ENCODE assay signal across 16 cellular contexts in genomic region chr7:74236284-74236683, GRCh38.
"Had no signal": no experiment of that assay in that cellular context is flagged by ENCODE, and none has a peak within 500 bp of the region (broad histone marks: within the 10 kb centered on the region; RNA-seq: fewer than 3 reads in every experiment).

No MANE protein-coding gene starts in this region.

- H3K4me3 Mint-ChIP-seq: activated B cell treated with CpG ODN at 0.5 μM for 24 hours, naive B cell, T-helper 17 cell had no signal

- DNase-seq: activated B cell treated with CpG ODN at 0.5 μM for 24 hours; activated gamma-delta T cell; activated T-cell treated with anti-CD3 and anti-CD28 coated beads for 4 hours; effector CD8-positive, alpha-beta T cell; hippocampal formation; kidney glomerular epithelial cell; lower lobe of right lung; midbrain; naive B cell; stimulated activated CD4-positive, alpha-beta T cell treated with anti-CD3 and anti-CD28 coated beads, Interleukin-4, amount 100 ng/mL, for 24 hours; T-helper 17 cell; tibial artery had no signal

- FAIRE-seq: astrocyte, colon, TTC549 had no signal

- H3K27ac Mint-ChIP-seq: T-helper 17 cell had no signal

- H3K27me3 Mint-ChIP-seq: activated B cell treated with CpG ODN at 0.5 μM for 24 hours, naive B cell, T-helper 17 cell had no signal

- H3K4me3 ChIP-seq: lower lobe of right lung, tibial artery, vagina had no signal

- ATAC-seq: lower lobe of right lung, T-helper 17 cell had no signal

- H3K9me3 Mint-ChIP-seq: activated B cell treated with CpG ODN at 0.5 μM for 24 hours, naive B cell had no signal
